In genomic region chr6:136463796-136464542, GRCh38 we compare ENCODE assay signal across 1 cellular context.
TF ChIP-seq lines count a peak whose summit lies in the region.

No MANE protein-coding gene starts in this region.

TF ChIP-seq in GM23338, 12 proteins besides CTCF, POLR2A, EP300 and RAD21:
- no peak for TF ChIP-seq REST (IDR thresholded peaks at IDR 0.05; ENCODE audit: unreplicated experiment)
- no peak for TF ChIP-seq ZNF114 (CRISPR knock-in tag; IDR thresholded peaks at IDR 0.05)
- TF ChIP-seq ZNF462 (CRISPR knock-in tag; IDR thresholded peaks at IDR 0.05), result no peak
- no peak for TF ChIP-seq CREB1 (CRISPR knock-in tag; IDR thresholded peaks at IDR 0.05; ENCODE audit: low read depth)
- no peak for TF ChIP-seq POLR2AphosphoS5 (IDR thresholded peaks at IDR 0.05; ENCODE audit: low read depth)
